In the genomic region with DNA sequence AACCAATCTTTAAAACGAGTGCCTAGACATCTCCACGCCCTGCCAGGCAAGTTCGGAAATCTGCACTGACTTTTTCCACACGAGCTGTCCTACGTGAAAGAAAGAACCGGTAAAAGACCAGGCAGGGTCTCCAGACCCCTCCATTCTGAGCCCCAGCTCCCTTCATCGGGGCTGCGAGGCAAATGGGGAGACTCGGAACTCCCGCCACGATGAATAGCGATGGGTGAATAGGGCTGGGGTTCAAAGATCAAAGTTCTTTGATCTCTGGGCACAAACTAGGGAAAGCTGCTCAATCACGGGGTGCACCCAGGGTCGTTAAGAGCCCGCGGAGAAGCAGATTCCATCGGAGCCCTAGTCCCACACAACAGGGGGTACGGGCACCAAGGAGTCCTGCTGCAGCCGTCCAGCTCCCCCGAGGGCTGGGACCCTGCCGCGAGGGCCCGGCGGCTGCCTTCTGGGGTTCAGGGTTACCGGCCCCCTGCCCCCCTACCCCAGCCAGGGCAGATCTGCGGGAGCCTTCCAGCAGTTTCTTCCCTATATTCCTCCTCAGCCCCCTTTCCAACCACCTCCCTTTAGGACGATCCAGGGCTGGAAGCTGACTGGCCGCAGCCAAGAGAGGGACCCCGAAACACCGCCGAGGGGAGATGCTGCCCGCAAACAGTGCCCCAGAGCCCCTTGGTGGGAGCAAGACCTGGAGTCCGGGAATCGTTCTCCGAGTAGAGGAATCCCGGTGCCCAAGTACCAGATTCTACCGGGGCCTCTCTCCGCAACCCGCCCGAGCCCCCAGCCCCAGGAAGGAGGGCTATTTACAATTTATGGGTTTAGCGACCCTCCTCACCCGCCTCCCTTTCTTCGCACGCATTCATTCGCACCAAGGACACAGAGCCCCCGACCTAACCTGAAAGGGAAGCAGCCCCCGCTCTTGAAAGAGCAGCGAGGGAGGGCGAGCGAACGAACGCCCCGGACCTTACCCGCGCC, we compare ENCODE assay signal across 8 cellular contexts. TPM values are rescaled to one million over a fixed set of nuclear protein-coding genes. Genes with fewer than 3 reads are reported as not detected.
DNase-seq lines count a peak whose midpoint lies in the region; ATAC-seq, FAIRE-seq and TF ChIP-seq lines count a peak whose summit lies in the region.

No MANE protein-coding gene starts in this region.

- DNase-seq in GM20000 (ENCODE audit: low spot score) (peak; percentile 54), T-helper 17 cell (no peak), skeletal muscle cell (ENCODE audit: low read depth) (no peak), frontal cortex (ENCODE audit: low spot score in 2 of 2) (no peak), kidney glomerular epithelial cell (lab: John Stamatoyannopoulos, UW) (no peak)

- peaks cover 21% of the 10 kb centered on the region for H3K4me1 Mint-ChIP-seq in T-helper 17 cell

- peak overlapping the region; percentile 49 to 78 (median 70) for H3K27ac ChIP-seq in gastroesophageal sphincter

- no peak for FAIRE-seq in frontal cortex (lab: Jason Lieb, UNC)

- H3K27ac Mint-ChIP-seq in T-helper 17 cell = peak overlapping the region; percentile 16

- H3K4me3 ChIP-seq in gastroesophageal sphincter (peak overlapping the region; percentile 56 to 66), skeletal muscle cell (ENCODE audit: low read depth, low read length) (peak overlapping the region; percentile 65)

- 0% methylated on average over 1 to 6 of the region's 55 CpGs for WGBS in gastroesophageal sphincter (ENCODE audit: low coverage in 1 of 2), 2 donors

- no peak for TF ChIP-seq EP300 in gastroesophageal sphincter (IDR thresholded peaks at IDR 0.05)

- TF ChIP-seq CTCF in GM20000 (IDR thresholded peaks at IDR 0.05; ENCODE audit: extremely low read depth, missing control alignments) = no peak
- no peak for TF ChIP-seq CTCF in gastroesophageal sphincter (IDR thresholded peaks at IDR 0.05)

- peak overlapping the region; percentile 88 for H3K4me3 Mint-ChIP-seq in T-helper 17 cell

- H3K27me3 Mint-ChIP-seq in T-helper 17 cell = peaks cover 69% of the 10 kb centered on the region

- no peak for TF ChIP-seq POLR2A in gastroesophageal sphincter (IDR thresholded peaks at IDR 0.05)

- ATAC-seq in T-helper 17 cell (peak; percentile 23), gastroesophageal sphincter (no peak), GM19455 (IDR thresholded peaks at IDR 0.05; ENCODE audit: unreplicated experiment) (no peak), HG03039 (IDR thresholded peaks at IDR 0.05; ENCODE audit: unreplicated experiment) (no peak)

- peaks cover 47% of the 10 kb centered on the region for H3K27me3 ChIP-seq in gastroesophageal sphincter

- H3K4me1 ChIP-seq in gastroesophageal sphincter = peaks cover 0 to 68% (median 18%) of the 10 kb centered on the region in 3 donors

- no peaks in the 10 kb centered on the region for H3K36me3 ChIP-seq in gastroesophageal sphincter

- peaks cover 5% of the 10 kb centered on the region for H3K36me3 Mint-ChIP-seq in T-helper 17 cell (ENCODE audit: low read depth)

- H3K9me3 ChIP-seq in T-helper 17 cell (ENCODE audit: control insufficient read depth, low read length, poor library complexity, severe bottlenecking) = no peaks in the 10 kb centered on the region
- no peaks in the 10 kb centered on the region for H3K9me3 ChIP-seq in gastroesophageal sphincter

RNA-seq across cellular contexts. Expression of gene LRP4, which starts 1.0 kb away (rescaled TPM):
- total RNA-seq in T-helper 17 cell (not detected), gastroesophageal sphincter (1 to 10 TPM; 2.6 to 9.8 (median 6.7) TPM), frontal cortex (4.1 TPM)

RNA-seq across cellular contexts. Expression of gene CSTPP1, which starts 19.2 kb away (rescaled TPM):
- total RNA-seq in T-helper 17 cell (10 to 100 TPM; 12.2 to 13.8 TPM), gastroesophageal sphincter (10 to 100 TPM; 19.1 to 27.0 (median 21.8) TPM), frontal cortex (46.5 TPM)
